8 cellular contexts compared by ENCODE assay signal in the genomic region with DNA sequence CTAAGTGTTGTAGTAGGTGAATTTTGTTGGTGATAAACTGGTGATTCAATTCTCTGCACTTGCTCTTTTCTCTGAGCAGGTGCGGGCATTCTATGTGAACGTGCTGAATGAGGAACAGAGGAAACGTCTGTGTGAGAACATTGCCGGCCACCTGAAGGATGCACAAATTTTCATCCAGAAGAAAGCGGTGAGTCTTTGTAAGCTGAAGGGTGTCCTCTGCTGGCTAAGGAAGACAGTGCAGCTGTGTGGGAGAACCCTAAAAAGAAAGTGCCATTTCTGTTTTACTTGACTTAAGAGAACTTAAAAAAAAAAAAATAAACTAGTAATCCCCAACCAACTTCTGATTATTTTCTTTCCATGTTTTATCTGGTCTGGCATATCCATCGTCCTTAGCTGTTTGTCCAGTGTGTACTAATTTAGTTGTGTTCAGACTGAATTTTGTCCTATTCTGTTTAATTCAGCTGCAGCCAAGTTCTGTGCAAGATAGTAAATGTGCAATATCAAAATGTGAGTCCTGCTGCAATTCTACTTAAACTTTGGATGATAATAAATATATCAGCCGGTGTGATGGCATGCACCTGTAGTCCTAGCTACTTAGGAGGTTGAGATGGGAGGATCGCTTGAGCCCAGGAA. TPM values are rescaled to one million over a fixed set of nuclear protein-coding genes. Genes with fewer than 3 reads are reported as not detected.
DNase-seq lines count a peak whose midpoint lies in the region; ATAC-seq and TF ChIP-seq lines count a peak whose summit lies in the region.

No MANE protein-coding gene starts in this region.

- no peak overlapping the region for H3K9ac ChIP-seq in parathyroid adenoma

- DNase-seq in BE2C (peak; percentile 11), GM20000 (ENCODE audit: low spot score) (peak; percentile 40), RWPE2 (ENCODE audit: low spot score) (no peak), NCI-H1105 treated with DMSO at 0.1 percent for 48 hours (lab: John Stamatoyannopoulos, UW) (no peak), SK-N-DZ (ENCODE audit: low spot score) (no peak), nucleus accumbens (lab: John Stamatoyannopoulos, UW) (no peak)
- peak; percentile 12 for DNase-seq in central memory CD4-positive, alpha-beta T cell

- H3K79me2 ChIP-seq in parathyroid adenoma: no peaks in the 10 kb centered on the region

- no peak overlapping the region for H3K4me2 ChIP-seq in parathyroid adenoma (ENCODE audit: low read length)

- H3K27me3 ChIP-seq in BE2C (no peaks in the 10 kb centered on the region), RWPE2 (ENCODE audit: insufficient read depth, poor library complexity, severe bottlenecking) (no peaks in the 10 kb centered on the region), parathyroid adenoma (ENCODE audit: control insufficient read depth, insufficient read depth, low read length) (no peaks in the 10 kb centered on the region)

- H3K27ac ChIP-seq in RWPE2 (ENCODE audit: poor library complexity, severe bottlenecking) (no peak overlapping the region), parathyroid adenoma (no peak overlapping the region)

- H3K4me1 ChIP-seq in BE2C (no peaks in the 10 kb centered on the region), RWPE2 (ENCODE audit: insufficient read depth, poor library complexity, severe bottlenecking) (no peaks in the 10 kb centered on the region), parathyroid adenoma (no peaks in the 10 kb centered on the region)

- H3K36me3 ChIP-seq in BE2C: no peaks in the 10 kb centered on the region
- peaks cover 62% of the 10 kb centered on the region for H3K36me3 ChIP-seq in RWPE2 (ENCODE audit: low read depth)
- H3K36me3 ChIP-seq in parathyroid adenoma (ENCODE audit: control insufficient read depth, insufficient read depth, low read length): no peaks in the 10 kb centered on the region

- H3K4me3 ChIP-seq in BE2C (ENCODE audit: low read depth, low read length) (no peak overlapping the region), RWPE2 (ENCODE audit: severe bottlenecking) (no peak overlapping the region), parathyroid adenoma (ENCODE audit: low read depth, low read length) (no peak overlapping the region)

- no peak for ATAC-seq in RWPE2 (ENCODE audit: low read depth)

- TF ChIP-seq CTCF in BE2C (IDR thresholded peaks at IDR 0.05; ENCODE audit: low read depth, low read length): peak; percentile 64
- peak; percentile 59 for TF ChIP-seq CTCF in GM20000 (IDR thresholded peaks at IDR 0.05; ENCODE audit: extremely low read depth, missing control alignments)
- peak; percentile 85 for TF ChIP-seq CTCF in RWPE2 (IDR thresholded peaks at IDR 0.05; ENCODE audit: poor library complexity, severe bottlenecking)
- peak; percentile 46 for TF ChIP-seq CTCF in parathyroid adenoma (IDR thresholded peaks at IDR 0.05)

- no peak overlapping the region for H2AFZ ChIP-seq in parathyroid adenoma

- H3K9me3 ChIP-seq in BE2C (no peaks in the 10 kb centered on the region), RWPE2 (ENCODE audit: severe bottlenecking) (peaks cover 2% of the 10 kb centered on the region), parathyroid adenoma (ENCODE audit: control insufficient read depth, low read length) (no peaks in the 10 kb centered on the region)

RNA-seq across cellular contexts. Expression of a gene that starts 29.6 kb away (rescaled TPM):
- 16.7 TPM for polyA plus RNA-seq in BE2C (2012; ENCODE audit: insufficient read depth, insufficient read length, low read depth)
- 27.7 and 29.9 TPM in 2 replicates for polyA plus RNA-seq in SK-N-DZ (2014; cell fraction: cytosol; rRNA removed)
- polyA plus RNA-seq in SK-N-DZ (2014; cell fraction: nucleus; rRNA removed): 29.5 and 36.5 TPM in 2 replicates

RNA-seq across cellular contexts. Expression of a gene that starts 45.3 kb away (rescaled TPM):
- polyA plus RNA-seq in BE2C (2012; ENCODE audit: insufficient read depth, insufficient read length, low read depth): not detected
- not detected in 2 replicates for polyA plus RNA-seq in SK-N-DZ (2014; cell fraction: cytosol; rRNA removed)
- polyA plus RNA-seq in SK-N-DZ (2014; cell fraction: nucleus; rRNA removed): not detected in 2 replicates

Comparison
In these comparisons a context has a peak if more than half of its experiments do, and no peak if none do; other contexts are left out.
1. DNase-seq: peak in BE2C (single experiment), GM20000 (single experiment) and central memory CD4-positive, alpha-beta T cell (single experiment); none in RWPE2 (single experiment), NCI-H1105 treated with DMSO at 0.1 percent for 48 hours (single experiment), SK-N-DZ (single experiment) and nucleus accumbens (0 of 56).
2. Peak in every context shown above with its lines, with median percentiles within 50 percentile points of each other: CTCF ChIP-seq.